In the genomic region with DNA sequence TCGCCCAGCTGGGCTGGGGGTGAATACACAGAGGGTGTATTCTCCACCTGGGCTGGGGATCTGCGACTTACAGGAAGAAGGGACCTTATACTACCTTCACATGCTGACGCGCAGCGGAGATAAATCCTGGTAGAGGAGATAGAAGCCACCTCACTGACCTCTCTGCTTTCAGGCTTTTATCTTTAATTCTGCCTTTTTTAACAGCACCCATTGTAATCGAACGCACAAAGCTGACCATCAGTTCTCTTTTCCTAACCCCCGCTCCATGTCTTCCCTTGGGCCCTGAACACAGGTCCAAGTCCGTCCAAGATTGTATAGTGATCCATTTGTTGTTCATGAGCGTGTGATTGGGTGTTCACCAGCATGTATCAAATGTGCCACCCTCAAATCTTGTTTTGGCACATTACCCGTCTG, we compare ENCODE assay signal across 1 cellular context.
TF ChIP-seq lines count a peak whose summit lies in the region.

No MANE protein-coding gene starts in this region.

TF ChIP-seq in H1, 55 proteins besides CTCF, POLR2A, EP300 and RAD21:
- TF ChIP-seq KDM5A (IDR thresholded peaks at IDR 0.05; ENCODE audit: low read length): no peak
- TF ChIP-seq SP4 (IDR thresholded peaks at IDR 0.05; ENCODE audit: low read length): no peak
- TF ChIP-seq CBX8 (IDR thresholded peaks at IDR 0.05; ENCODE audit: borderline replicate concordance, low read depth, low read length): no peak
- TF ChIP-seq POLR2AphosphoS5 (IDR thresholded peaks at IDR 0.05; ENCODE audit: low read depth, low read length): no peak
- TF ChIP-seq, protein P1, sequence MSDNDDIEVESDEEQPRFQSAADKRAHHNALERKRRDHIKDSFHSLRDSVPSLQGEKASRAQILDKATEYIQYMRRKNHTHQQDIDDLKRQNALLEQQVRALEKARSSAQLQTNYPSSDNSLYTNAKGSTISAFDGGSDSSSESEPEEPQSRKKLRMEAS (IDR thresholded peaks at IDR 0.05): no peak
- no peak for TF ChIP-seq RXRA (IDR thresholded peaks at IDR 0.05; ENCODE audit: insufficient read depth, low read depth, low read length)
- TF ChIP-seq TBP (IDR thresholded peaks at IDR 0.05; ENCODE audit: low read depth, low read length): no peak; the same call in 1 of the 2 replicates
- TF ChIP-seq JUND (IDR thresholded peaks at IDR 0.05; ENCODE audit: low read length): no peak
- TF ChIP-seq SAP30 (IDR thresholded peaks at IDR 0.05; ENCODE audit: insufficient read depth, insufficient replicate concordance, low read length): no peak
- TF ChIP-seq ZNF274 (IDR thresholded peaks at IDR 0.05; ENCODE audit: borderline replicate concordance, extremely low read depth, low read length): no peak
- TF ChIP-seq HDAC2 (IDR thresholded peaks at IDR 0.05; ENCODE audit: borderline replicate concordance in 1 of 2, low read depth in 2 of 2, low read length in 2 of 2): no peak
